Comparison of ENCODE assay signal across 13 cellular contexts in genomic region chr20:50870572-50871161, GRCh38.
DNase-seq lines count a peak whose midpoint lies in the region; ATAC-seq and TF ChIP-seq lines count a peak whose summit lies in the region.
"Had no signal": no experiment of that assay in that cellular context is flagged by ENCODE, and none has a peak within 500 bp of the region (broad histone marks: within the 10 kb centered on the region; RNA-seq: fewer than 3 reads in every experiment).

No MANE protein-coding gene starts in this region.

- DNase-seq in WTC11 (ENCODE audit: low spot score) (peak; percentile 94), osteoblast (ENCODE audit: insufficient read length, low spot score, missing footprints) (peak; percentile 73), HuH-7 (ENCODE audit: low spot score) (no peak), middle frontal gyrus (ENCODE audit: extremely low spot score, low spot score) (no peak)
- no peak for DNase-seq in activated CD8-positive, alpha-beta T cell treated with anti-CD3 and anti-CD28 coated beads, Interleukin-2, amount 10 ng/mL, durations not matched to agents 7 days and 5 days
- DNase-seq: activated CD8-positive, alpha-beta memory T cell treated with anti-CD3 and anti-CD28 coated beads, Interleukin-2, amount 10 ng/mL, durations not matched to agents 7 days and 5 days; AML-193; DMS79; left colon had no signal

- POLR2A ChIA-PET in WTC11 (lab: Charles Lee) = interaction anchor here (0.7 to 1.4 kb wide), 14 partner anchors 9 to 275 kb away, joined by 3 to 11 read pairs (median 4); partner anchors contain the start of genes ADNP, BCAS4, DPM1 and MOCS3
- POLR2A ChIA-PET in activated CD8-positive, alpha-beta T cell treated with anti-CD3 and anti-CD28 coated beads, Interleukin-2, amount 10 ng/mL, durations not matched to agents 7 days and 5 days (lab: Charles Lee) = interaction anchor here (0.8 to 1.4 kb wide), 2 partner anchors 20 to 87 kb away, joined by 3 to 5 read pairs; no protein-coding TSS in a partner anchor

- H3K79me2 ChIP-seq in DOHH2 (ENCODE audit: control insufficient read depth, low read length) (peaks cover 63% of the 10 kb centered on the region), osteoblast (ENCODE audit: insufficient read depth, low read length) (no peaks in the 10 kb centered on the region)

- no peak for TF ChIP-seq CTCF in DOHH2 (IDR thresholded peaks at IDR 0.05; ENCODE audit: low read depth, low read length, poor library complexity, severe bottlenecking)
- no peak for TF ChIP-seq CTCF in WTC11 (IDR thresholded peaks at IDR 0.05)
- TF ChIP-seq CTCF in osteoblast (IDR thresholded peaks at IDR 0.05; ENCODE audit: extremely low read depth, low read depth, low read length) = no peak

- no peaks in the 10 kb centered on the region for H3K9me2 ChIP-seq in DOHH2 (replicated peaks; ENCODE audit: control insufficient read depth, low read length)

- ATAC-seq in WTC11 (peak; percentile 99), GM21723 (IDR thresholded peaks at IDR 0.05; ENCODE audit: unreplicated experiment) (no peak)
- no peak for ATAC-seq in activated CD8-positive, alpha-beta T cell treated with anti-CD3 and anti-CD28 coated beads, Interleukin-2, amount 10 ng/mL, durations not matched to agents 7 days and 5 days
- ATAC-seq: activated CD8-positive, alpha-beta memory T cell treated with anti-CD3 and anti-CD28 coated beads, Interleukin-2, amount 10 ng/mL, durations not matched to agents 7 days and 5 days had no signal

- H3K4me3 Mint-ChIP-seq in WTC11 = peak overlapping the region; percentile 75
- no peak overlapping the region for H3K4me3 Mint-ChIP-seq in activated CD8-positive, alpha-beta T cell treated with anti-CD3 and anti-CD28 coated beads, Interleukin-2, amount 10 ng/mL, durations not matched to agents 7 days and 5 days
- H3K4me3 Mint-ChIP-seq: activated CD8-positive, alpha-beta memory T cell treated with anti-CD3 and anti-CD28 coated beads, Interleukin-2, amount 10 ng/mL, durations not matched to agents 7 days and 5 days; activated naive CD8-positive, alpha-beta T cell had no signal

- H3K9me3 Mint-ChIP-seq in WTC11 = no peaks in the 10 kb centered on the region
- H3K9me3 Mint-ChIP-seq in activated CD8-positive, alpha-beta T cell treated with anti-CD3 and anti-CD28 coated beads, Interleukin-2, amount 10 ng/mL, durations not matched to agents 7 days and 5 days (ENCODE audit: insufficient read depth) = no peaks in the 10 kb centered on the region

- H3K4me2 ChIP-seq in DOHH2 (ENCODE audit: low read length) (peak overlapping the region; percentile 49; the same call in 1 of the 2 replicates), osteoblast (ENCODE audit: insufficient read depth, low read length) (no peak overlapping the region)

- H3K4me1 ChIP-seq in DOHH2 (ENCODE audit: control insufficient read depth, low read length) (peaks cover 42% of the 10 kb centered on the region), iPS-15b (ENCODE audit: control insufficient read depth, insufficient read depth, low read length) (peaks cover 10% of the 10 kb centered on the region), osteoblast (ENCODE audit: insufficient read depth, low read length) (no peaks in the 10 kb centered on the region)

- H4K20me1 ChIP-seq in DOHH2 (ENCODE audit: control insufficient read depth, insufficient read depth, low read depth, low read length) (no peaks in the 10 kb centered on the region), osteoblast (ENCODE audit: insufficient read depth, low read length) (no peaks in the 10 kb centered on the region)

- H3K9me3 ChIP-seq in DOHH2 (ENCODE audit: control insufficient read depth, insufficient read depth, low read length) (no peaks in the 10 kb centered on the region), iPS-15b (ENCODE audit: control insufficient read depth, insufficient read depth, low read length) (no peaks in the 10 kb centered on the region), osteoblast (ENCODE audit: low read depth, low read length) (no peaks in the 10 kb centered on the region)

- peaks cover 2% of the 10 kb centered on the region; the same call in 1 of the 2 replicates for H3F3A ChIP-seq in DOHH2 (ENCODE audit: control insufficient read depth, insufficient read depth)

- H3K27me3 ChIP-seq in DOHH2 (ENCODE audit: control insufficient read depth, low read length) (no peaks in the 10 kb centered on the region), iPS-15b (ENCODE audit: control insufficient read depth, insufficient read depth, low read length) (no peaks in the 10 kb centered on the region), osteoblast (ENCODE audit: insufficient read depth, low read length) (no peaks in the 10 kb centered on the region)

- CTCF ChIA-PET in WTC11 (lab: Charles Lee) = interaction anchor here (0.7 to 2.3 kb wide), 16 partner anchors 9 to 245 kb away, joined by 3 to 49 read pairs (median 5); partner anchors contain the start of genes ADNP and BCAS4
- CTCF ChIA-PET in activated CD8-positive, alpha-beta T cell treated with anti-CD3 and anti-CD28 coated beads, Interleukin-2, amount 10 ng/mL, durations not matched to agents 7 days and 5 days (lab: Charles Lee) = interaction anchor here (0.6 kb wide), 1 partner anchor 167 kb away, joined by 3 read pairs; no protein-coding TSS in a partner anchor

- peak overlapping the region; percentile 56 for H3K9ac ChIP-seq in iPS-15b (ENCODE audit: low read depth, low read length)

- no peak overlapping the region for H3K4me3 ChIP-seq in DOHH2 (ENCODE audit: low read length)
- peak overlapping the region; percentile 58 for H3K4me3 ChIP-seq in iPS-15b (ENCODE audit: low read depth, low read length)
- H3K4me3 ChIP-seq in osteoblast (ENCODE audit: insufficient read depth, low read length) = no peak overlapping the region

- no peaks in the 10 kb centered on the region for H3K27me3 Mint-ChIP-seq in WTC11 (ENCODE audit: low read depth)
- H3K27me3 Mint-ChIP-seq in activated CD8-positive, alpha-beta T cell treated with anti-CD3 and anti-CD28 coated beads, Interleukin-2, amount 10 ng/mL, durations not matched to agents 7 days and 5 days (ENCODE audit: low read depth) = no peaks in the 10 kb centered on the region
- H3K27me3 Mint-ChIP-seq: activated CD8-positive, alpha-beta memory T cell treated with anti-CD3 and anti-CD28 coated beads, Interleukin-2, amount 10 ng/mL, durations not matched to agents 7 days and 5 days; activated naive CD8-positive, alpha-beta T cell had no signal

- H3K36me3 ChIP-seq in DOHH2 (ENCODE audit: control insufficient read depth, low read length) = peaks cover 83% of the 10 kb centered on the region
- H3K36me3 ChIP-seq in iPS-15b (ENCODE audit: control insufficient read depth, insufficient read depth, low read length) = no peaks in the 10 kb centered on the region
- H3K36me3 ChIP-seq in osteoblast (ENCODE audit: insufficient read depth, low read length) = no peaks in the 10 kb centered on the region

- H3K4me1 Mint-ChIP-seq in WTC11 = peaks cover 36% of the 10 kb centered on the region
- no peaks in the 10 kb centered on the region for H3K4me1 Mint-ChIP-seq in activated CD8-positive, alpha-beta T cell treated with anti-CD3 and anti-CD28 coated beads, Interleukin-2, amount 10 ng/mL, durations not matched to agents 7 days and 5 days (ENCODE audit: low read depth)
- H3K4me1 Mint-ChIP-seq: activated CD8-positive, alpha-beta memory T cell treated with anti-CD3 and anti-CD28 coated beads, Interleukin-2, amount 10 ng/mL, durations not matched to agents 7 days and 5 days had no signal

- H3K27ac Mint-ChIP-seq in WTC11 = peak overlapping the region; percentile 97
- H3K27ac Mint-ChIP-seq in activated CD8-positive, alpha-beta T cell treated with anti-CD3 and anti-CD28 coated beads, Interleukin-2, amount 10 ng/mL, durations not matched to agents 7 days and 5 days = no peak overlapping the region
- H3K27ac Mint-ChIP-seq: activated CD8-positive, alpha-beta memory T cell treated with anti-CD3 and anti-CD28 coated beads, Interleukin-2, amount 10 ng/mL, durations not matched to agents 7 days and 5 days; activated naive CD8-positive, alpha-beta T cell had no signal

- H2AFZ ChIP-seq in osteoblast (ENCODE audit: low read length) = no peak overlapping the region

- peaks cover 2% of the 10 kb centered on the region; the same call in 1 of the 2 replicates for H3K36me3 Mint-ChIP-seq in WTC11
- H3K36me3 Mint-ChIP-seq in activated CD8-positive, alpha-beta T cell treated with anti-CD3 and anti-CD28 coated beads, Interleukin-2, amount 10 ng/mL, durations not matched to agents 7 days and 5 days (ENCODE audit: low read depth) = peaks cover 2% of the 10 kb centered on the region
- H3K36me3 Mint-ChIP-seq: activated naive CD8-positive, alpha-beta T cell had no signal

- H3K27ac ChIP-seq in DOHH2 (ENCODE audit: low read depth, low read length) (no peak overlapping the region; the same call in 1 of the 2 replicates), osteoblast (ENCODE audit: low read depth, low read length) (no peak overlapping the region)

TF ChIP-seq in WTC11, 78 proteins besides CTCF, POLR2A, EP300 and RAD21 (continues in another document):
- TF ChIP-seq TEAD4 (CRISPR knock-in tag; IDR thresholded peaks at IDR 0.05) (peak; percentile 27; the same call in 1 of the 2 replicates), NR2C2 (CRISPR knock-in tag; IDR thresholded peaks at IDR 0.05) (no peak), USF2 (CRISPR knock-in tag; IDR thresholded peaks at IDR 0.05) (no peak; the same call in 1 of the 2 replicates), ZSCAN18 (CRISPR knock-in tag; IDR thresholded peaks at IDR 0.05) (no peak)

Comparison
In these comparisons a context has a peak if more than half of its experiments do, and no peak if none do; other contexts are left out.
1. DNase-seq: peak in WTC11 (single experiment) and osteoblast (single experiment); none in HuH-7 (single experiment), middle frontal gyrus (single experiment) and activated CD8-positive, alpha-beta T cell treated with anti-CD3 and anti-CD28 coated beads, Interleukin-2, amount 10 ng/mL, durations not matched to agents 7 days and 5 days (single experiment).